ENCODE assay signal across 3 cellular contexts in genomic region chr3:76726034-76726433, GRCh38.
"Had no signal": no experiment of that assay in that cellular context is flagged by ENCODE, and none has a peak within 500 bp of the region (broad histone marks: within the 10 kb centered on the region; RNA-seq: fewer than 3 reads in every experiment).

No MANE protein-coding gene starts in this region.

- DNase-seq: GDM1, GF-D8 had no signal

- ATAC-seq: GM12878 had no signal

- H3K4me3 ChIP-seq: GM12878 had no signal
